In the genomic region with DNA sequence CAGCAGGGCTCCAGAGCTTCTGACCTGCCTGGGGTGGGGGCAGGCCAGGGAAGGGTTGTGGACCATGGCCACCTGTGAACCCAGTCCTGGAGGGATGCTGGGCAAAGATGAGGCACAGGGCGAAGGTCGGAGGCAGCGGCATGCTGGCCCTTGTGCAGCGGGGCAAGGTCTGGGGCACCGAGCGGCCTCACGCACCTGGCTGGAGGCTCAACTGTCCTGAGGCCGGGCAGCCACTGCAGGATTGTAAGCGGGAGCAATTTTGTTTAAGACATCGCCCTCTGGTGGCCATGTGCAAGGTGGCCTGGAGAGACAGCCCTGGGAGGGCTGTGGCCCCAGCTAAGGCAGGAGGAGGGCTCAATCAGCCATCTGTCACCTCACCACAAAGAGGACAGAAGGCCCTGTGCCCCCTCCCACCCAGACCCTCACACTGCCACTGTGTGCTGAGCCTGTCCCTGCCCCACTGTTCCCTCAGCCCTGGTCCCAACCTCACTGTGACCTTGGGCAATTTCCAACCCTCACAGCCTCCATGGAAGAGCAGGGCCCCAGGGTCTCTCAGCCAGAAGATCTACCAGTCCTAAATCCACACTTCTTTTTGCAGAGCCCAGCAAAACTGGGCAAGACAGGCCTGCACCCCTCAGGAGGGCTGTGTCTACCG, we compare ENCODE assay signal across 8 cellular contexts.
DNase-seq lines count a peak whose midpoint lies in the region; ATAC-seq lines count a peak whose summit lies in the region.

No MANE protein-coding gene starts in this region.

- peak; percentile 63 for ATAC-seq in HG02943 (IDR thresholded peaks at IDR 0.05; ENCODE audit: low read depth, unreplicated experiment)
- no peak for ATAC-seq in HG03095 (IDR thresholded peaks at IDR 0.05; ENCODE audit: unreplicated experiment)

- DNase-seq in ELR (ENCODE audit: low read depth) (peak; percentile 81), NCI-H446 (lab: John Stamatoyannopoulos, UW) (peak; percentile 36 to 75), cerebellar cortex (ENCODE audit: low spot score) (peak; percentile 70), left kidney (ENCODE audit: low read depth, low spot score) (peak; percentile 85)
- peak; percentile 35 for DNase-seq in activated CD4-positive, alpha-beta T cell treated with anti-CD3 and anti-CD28 coated beads for 1 hour
- peak; percentile 75 for DNase-seq in stimulated activated CD4-positive, alpha-beta T cell treated with anti-CD3 and anti-CD28 coated beads, Interleukin-4, amount 100 ng/mL, for 24 hours

Comparison
In these comparisons a context has a peak if more than half of its experiments do, and no peak if none do; other contexts are left out.
1. DNase-seq: peak in every context shown above with its lines; median percentile 85 in left kidney; 81 in ELR; 75 in stimulated activated CD4-positive, alpha-beta T cell treated with anti-CD3 and anti-CD28 coated beads, Interleukin-4, amount 100 ng/mL, for 24 hours; 70 in cerebellar cortex; 56 in NCI-H446; 35 in activated CD4-positive, alpha-beta T cell treated with anti-CD3 and anti-CD28 coated beads for 1 hour.